In genomic region chr10:68924593-68924992, GRCh38 we compare ENCODE assay signal across 23 cellular contexts. TPM values are rescaled to one million over a fixed set of nuclear protein-coding genes. Genes with fewer than 3 reads are reported as not detected.
DNase-seq lines count a peak whose midpoint lies in the region; ATAC-seq and TF ChIP-seq lines count a peak whose summit lies in the region.
"Had no signal": no experiment of that assay in that cellular context is flagged by ENCODE, and none has a peak within 500 bp of the region (broad histone marks: within the 10 kb centered on the region; RNA-seq: fewer than 3 reads in every experiment).

No MANE protein-coding gene starts in this region.

- H3K4me1 Mint-ChIP-seq in T-helper 17 cell (peaks cover 5% of the 10 kb centered on the region), chondrocyte (ENCODE audit: low read depth) (peaks cover 11% of the 10 kb centered on the region), nephron (peaks cover 8% of the 10 kb centered on the region)

- no peaks in the 10 kb centered on the region for H3K9me3 ChIP-seq in T-helper 17 cell (ENCODE audit: control insufficient read depth, low read length, poor library complexity, severe bottlenecking)
- H3K9me3 ChIP-seq: neutrophil, psoas muscle, SK-N-SH, suprapubic skin had no signal

- TF ChIP-seq CTCF in 22Rv1 (IDR thresholded peaks at IDR 0.05) (no peak), chondrocyte (IDR thresholded peaks at IDR 0.05) (no peak), nephron (IDR thresholded peaks at IDR 0.05; ENCODE audit: unreplicated experiment in 3 of 3) (no peak)

- DNase-seq in T-helper 17 cell = no peak
- DNase-seq in chondrocyte (ENCODE audit: low spot score) = no peak
- no peak for DNase-seq in NCI-H510A treated with DMSO at 0.1 percent for 48 hours (lab: John Stamatoyannopoulos, UW)
- DNase-seq in stimulated activated CD4-positive, alpha-beta T cell treated with anti-CD3 and anti-CD28 coated beads, Interleukin-1b, Interleukin-23, amount 100 ng/mL, for 48 hours = no peak
- DNase-seq: activated CD4-positive, alpha-beta T cell treated with anti-CD3 and anti-CD28 coated beads for 36 hours; dermis blood vessel endothelial cell; DND-41; head of caudate nucleus; NCI-H1092; NCI-H187 treated with DMSO at 0.1 percent for 48 hours; NCI-H2227 treated with DMSO at 0.1 percent for 48 hours; psoas muscle; SK-N-SH; T-helper 2 cell had no signal

- peak overlapping the region; percentile 13; the same call in 1 of the 2 replicates for H3K27ac ChIP-seq in 22Rv1
- H3K27ac ChIP-seq: BLaER1, cardiac muscle cell, neutrophil, psoas muscle, suprapubic skin had no signal

- no peak for ATAC-seq in T-helper 17 cell
- ATAC-seq in GM19467 (IDR thresholded peaks at IDR 0.05; ENCODE audit: unreplicated experiment) = no peak
- ATAC-seq: activated CD4-positive, alpha-beta T cell treated with anti-CD3 and anti-CD28 coated beads for 36 hours; HCT116; psoas muscle had no signal

- H3K27me3 Mint-ChIP-seq in T-helper 17 cell (no peaks in the 10 kb centered on the region), chondrocyte (ENCODE audit: low read depth) (no peaks in the 10 kb centered on the region), nephron (ENCODE audit: low read depth) (no peaks in the 10 kb centered on the region)
- H3K27me3 Mint-ChIP-seq: activated CD4-positive, alpha-beta T cell treated with anti-CD3 and anti-CD28 coated beads for 36 hours had no signal

- H3K36me3 Mint-ChIP-seq in T-helper 17 cell (ENCODE audit: low read depth) (peaks cover 8% of the 10 kb centered on the region), chondrocyte (ENCODE audit: low read depth) (peaks cover 12% of the 10 kb centered on the region), nephron (ENCODE audit: low read depth) (peaks cover 41% of the 10 kb centered on the region)

- H3K9me3 Mint-ChIP-seq in chondrocyte (ENCODE audit: low read depth) (no peaks in the 10 kb centered on the region), nephron (no peaks in the 10 kb centered on the region)
- H3K9me3 Mint-ChIP-seq: activated T-helper 2 cell treated with anti-CD3 and anti-CD28 coated beads, Interferon-gamma antibody, Interleukin-2, Interleukin-4, amounts not matched to agents 10 μg/mL and 5 μg/mL and 100 μg/mL, durations not matched to agents 14 hours and 24 hours and 36 hours had no signal

- H3K4me3 Mint-ChIP-seq in T-helper 17 cell (no peak overlapping the region), chondrocyte (ENCODE audit: unreplicated experiment) (peak overlapping the region; percentile 37), nephron (no peak overlapping the region)
- H3K4me3 Mint-ChIP-seq: activated CD4-positive, alpha-beta T cell treated with anti-CD3 and anti-CD28 coated beads for 36 hours had no signal

- H3K27ac Mint-ChIP-seq in T-helper 17 cell = peak overlapping the region; percentile 37
- H3K27ac Mint-ChIP-seq in chondrocyte (ENCODE audit: unreplicated experiment) = peak overlapping the region; percentile 61
- peak overlapping the region; percentile 89 to 93 (median 91) for H3K27ac Mint-ChIP-seq in nephron
- H3K27ac Mint-ChIP-seq: activated CD4-positive, alpha-beta T cell treated with anti-CD3 and anti-CD28 coated beads for 36 hours; activated T-helper 2 cell treated with anti-CD3 and anti-CD28 coated beads, Interferon-gamma antibody, Interleukin-2, Interleukin-4, amounts not matched to agents 10 μg/mL and 5 μg/mL and 100 μg/mL, durations not matched to agents 14 hours and 24 hours and 36 hours had no signal

RNA-seq across cellular contexts. Expression of gene DDX50, which starts 23.5 kb away (rescaled TPM):
- total RNA-seq in T-helper 17 cell (10 to 100 TPM; 37.6 to 40.8 TPM), chondrocyte (34.7 to 37.9 TPM (median 35.9 TPM) in 3 replicates)

RNA-seq across cellular contexts. Expression of gene DDX21, which starts 31.4 kb away (rescaled TPM):
- 100 to 1,000 TPM; 130 to 134 TPM for total RNA-seq in T-helper 17 cell
- 52.9 to 58.5 TPM (median 55.8 TPM) in 3 replicates for total RNA-seq in chondrocyte

Comparison
In these comparisons a context has a peak if more than half of its experiments do, and no peak if none do; other contexts are left out.
1. H3K27ac Mint-ChIP-seq: peak in every context shown above with its lines; median percentile 91 in nephron; 61 in chondrocyte; 37 in T-helper 17 cell.